Comparison of ENCODE assay signal across 1 cellular context in genomic region chr3:168094580-168094876, GRCh38.
TF ChIP-seq lines count a peak whose summit lies in the region.

No MANE protein-coding gene starts in this region.

TF ChIP-seq in SK-N-SH treated with all-trans-retinoic acid at 6 μM for 48 hours, 23 proteins besides CTCF, POLR2A, EP300 and RAD21 (continued from another document):
- no peak for TF ChIP-seq TSHZ2 (CRISPR knock-in tag; IDR thresholded peaks at IDR 0.05)
- TF ChIP-seq POU6F1 (CRISPR knock-in tag; IDR thresholded peaks at IDR 0.05; ENCODE audit: borderline replicate concordance, low read depth): no peak
- TF ChIP-seq CSDC2 (CRISPR knock-in tag; IDR thresholded peaks at IDR 0.05): no peak
- TF ChIP-seq ARNTL (CRISPR knock-in tag; IDR thresholded peaks at IDR 0.05; ENCODE audit: borderline replicate concordance, low read depth): no peak
- TF ChIP-seq PPARA (CRISPR knock-in tag; IDR thresholded peaks at IDR 0.05; ENCODE audit: borderline replicate concordance): no peak
